In genomic region chr12:70364695-70365397, GRCh38 we compare ENCODE assay signal across 10 cellular contexts. TPM values are rescaled to one million over a fixed set of nuclear protein-coding genes. Genes with fewer than 3 reads are reported as not detected.
DNase-seq lines count a peak whose midpoint lies in the region; ATAC-seq lines count a peak whose summit lies in the region.
"Had no signal": no experiment of that assay in that cellular context is flagged by ENCODE, and none has a peak within 500 bp of the region (broad histone marks: within the 10 kb centered on the region; RNA-seq: fewer than 3 reads in every experiment).

No MANE protein-coding gene starts in this region.

- peak overlapping the region; percentile 87 for H3K4me3 ChIP-seq in thymus (ENCODE audit: low read length)

- POLR2A ChIA-PET in activated CD4-positive, alpha-beta memory T cell treated with anti-CD3 and anti-CD28 coated beads, Interleukin-2, amount 10 ng/mL, durations not matched to agents 7 days and 5 days (lab: Charles Lee), result interaction anchor here (0.7 to 1.0 kb wide), 2 partner anchors 8 to 30 kb away, joined by 3 read pairs; no protein-coding TSS in a partner anchor

- CTCF ChIA-PET in activated CD4-positive, alpha-beta memory T cell treated with anti-CD3 and anti-CD28 coated beads, Interleukin-2, amount 10 ng/mL, durations not matched to agents 7 days and 5 days (lab: Charles Lee), result no interaction called here

- H3K27me3 ChIP-seq in thymus (ENCODE audit: control insufficient read depth, insufficient read depth), result peaks cover 11% of the 10 kb centered on the region

- H3K4me3 Mint-ChIP-seq in activated CD4-positive, alpha-beta memory T cell treated with anti-CD3 and anti-CD28 coated beads, Interleukin-2, amount 10 ng/mL, durations not matched to agents 7 days and 5 days, result peak overlapping the region; percentile 70

- peak; percentile 62 for DNase-seq in activated effector memory CD4-positive, alpha-beta T cell treated with anti-CD3 and anti-CD28 coated beads, Interleukin-2, amount 50 U/mL, for 16 hours
- DNase-seq in activated effector memory CD4-positive, alpha-beta T cell treated with Interleukin-2 at 50 U/mL for 16 hours, result no peak
- DNase-seq in activated CD4-positive, alpha-beta memory T cell treated with anti-CD3 and anti-CD28 coated beads, Interleukin-2, amount 10 ng/mL, durations not matched to agents 7 days and 5 days, result no peak
- peak; percentile 31 for DNase-seq in iPS-NIHi11 (ENCODE audit: low spot score)
- no peak for DNase-seq in SHP77 treated with DMSO at 0.1 percent for 48 hours (lab: John Stamatoyannopoulos, UW)
- no peak for DNase-seq in HPDE6-E6E7 (ENCODE audit: extremely low spot score)
- DNase-seq: GF-D8, NCI-H1417 treated with DMSO at 0.1 percent for 48 hours had no signal

- no peak overlapping the region for H3K27ac ChIP-seq in thymus (ENCODE audit: low read depth)

- peaks cover 5% of the 10 kb centered on the region for H3K4me1 ChIP-seq in thymus (ENCODE audit: control insufficient read depth, insufficient read depth, low read length)

- 23% methylated on average over 16 of the region's 16 CpGs for whole genome bisulfite sequencing in thymus

- no peaks in the 10 kb centered on the region for H3K9me3 ChIP-seq in thymus (ENCODE audit: control insufficient read depth)

- H3K27ac Mint-ChIP-seq in activated CD4-positive, alpha-beta memory T cell treated with anti-CD3 and anti-CD28 coated beads, Interleukin-2, amount 10 ng/mL, durations not matched to agents 7 days and 5 days, result no peak overlapping the region

- peaks cover 21% of the 10 kb centered on the region for H3K4me1 Mint-ChIP-seq in activated CD4-positive, alpha-beta memory T cell treated with anti-CD3 and anti-CD28 coated beads, Interleukin-2, amount 10 ng/mL, durations not matched to agents 7 days and 5 days

- H3K9me3 Mint-ChIP-seq in activated CD4-positive, alpha-beta memory T cell treated with anti-CD3 and anti-CD28 coated beads, Interleukin-2, amount 10 ng/mL, durations not matched to agents 7 days and 5 days, result no peaks in the 10 kb centered on the region

- no peaks in the 10 kb centered on the region for H3K36me3 ChIP-seq in thymus (ENCODE audit: control insufficient read depth, insufficient read depth)

- no peaks in the 10 kb centered on the region for H3K36me3 Mint-ChIP-seq in activated CD4-positive, alpha-beta memory T cell treated with anti-CD3 and anti-CD28 coated beads, Interleukin-2, amount 10 ng/mL, durations not matched to agents 7 days and 5 days (ENCODE audit: low read depth)

- H3K27me3 Mint-ChIP-seq in activated CD4-positive, alpha-beta memory T cell treated with anti-CD3 and anti-CD28 coated beads, Interleukin-2, amount 10 ng/mL, durations not matched to agents 7 days and 5 days, result peaks cover 37% of the 10 kb centered on the region

- no peak for ATAC-seq in HG03520 (IDR thresholded peaks at IDR 0.05; ENCODE audit: unreplicated experiment)

RNA-seq across cellular contexts. Expression of gene KCNMB4, which starts 1.2 kb away (rescaled TPM):
- under 1 TPM; 0.23 to 0.33 TPM for total RNA-seq in activated CD4-positive, alpha-beta memory T cell treated with anti-CD3 and anti-CD28 coated beads, Interleukin-2, amount 10 ng/mL, durations not matched to agents 7 days and 5 days
- polyA plus RNA-seq in thymus, result 5.0 TPM

Comparison
In these comparisons a context has a peak if more than half of its experiments do, and no peak if none do; other contexts are left out.
1. DNase-seq: peak in activated effector memory CD4-positive, alpha-beta T cell treated with anti-CD3 and anti-CD28 coated beads, Interleukin-2, amount 50 U/mL, for 16 hours (single experiment) and iPS-NIHi11 (single experiment); none in activated effector memory CD4-positive, alpha-beta T cell treated with Interleukin-2 at 50 U/mL for 16 hours (single experiment), activated CD4-positive, alpha-beta memory T cell treated with anti-CD3 and anti-CD28 coated beads, Interleukin-2, amount 10 ng/mL, durations not matched to agents 7 days and 5 days (single experiment), SHP77 treated with DMSO at 0.1 percent for 48 hours (single experiment) and HPDE6-E6E7 (single experiment).